8 cellular contexts compared by ENCODE assay signal in the genomic region with DNA sequence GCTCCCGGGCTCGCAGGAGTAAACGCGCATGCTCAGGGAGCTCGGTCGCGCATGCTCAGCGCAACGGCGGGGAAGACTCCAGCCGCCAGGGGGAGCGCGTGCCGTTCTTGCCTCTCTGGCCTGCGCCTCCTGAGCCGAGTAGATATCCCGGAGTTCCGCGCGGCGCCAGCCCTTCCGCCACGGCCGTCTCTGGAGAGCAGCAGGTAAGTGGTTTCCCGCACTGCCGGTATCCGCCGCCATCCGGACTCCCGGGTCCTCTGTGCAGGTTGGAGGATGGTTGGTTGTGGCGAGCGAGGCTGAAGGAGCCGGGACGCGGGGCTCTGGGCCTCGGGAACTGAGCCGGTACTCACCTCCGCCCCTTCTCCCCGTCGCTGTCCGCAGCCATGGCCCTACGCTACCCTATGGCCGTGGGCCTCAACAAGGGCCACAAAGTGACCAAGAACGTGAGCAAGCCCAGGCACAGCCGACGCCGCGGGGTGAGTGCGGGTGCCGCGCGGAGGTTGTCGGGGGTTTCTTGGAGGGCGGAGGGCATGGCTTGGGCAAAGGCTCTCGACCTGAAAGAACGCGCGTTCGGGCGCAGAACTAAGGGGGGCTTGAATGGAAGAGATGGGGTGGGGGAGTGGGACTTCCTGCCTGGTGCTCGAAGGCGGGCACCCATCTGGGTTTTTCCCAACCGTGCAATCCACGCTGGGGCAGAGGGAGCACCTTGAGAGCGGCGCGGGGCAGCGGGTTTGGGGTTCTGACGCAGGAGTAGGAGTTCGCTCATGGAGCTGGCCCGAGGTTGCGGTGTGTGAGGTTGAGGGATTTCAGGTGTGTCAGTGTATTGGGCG. TPM values are rescaled to one million over a fixed set of nuclear protein-coding genes. Genes with fewer than 3 reads are reported as not detected.
DNase-seq lines count a peak whose midpoint lies in the region; ATAC-seq and TF ChIP-seq lines count a peak whose summit lies in the region.

Gene RPL36, plus strand, starts transcription at position 171 of the 830 bp plus-strand sequence. Its CDS starts 213 bp downstream, at position 384.

- H3K4me3 ChIP-seq in AG10803 (ENCODE audit: low read length) (peak within 1 kb of the TSS; percentile 93), left lung (peak within 1 kb of the TSS; percentile 49 to 60)

- ATAC-seq in GM19043 (IDR thresholded peaks at IDR 0.05; ENCODE audit: low read depth, unreplicated experiment) = peak; percentile 48
- ATAC-seq in HG03521 (IDR thresholded peaks at IDR 0.05; ENCODE audit: unreplicated experiment) = peak; percentile 33
- peak; percentile 72 for ATAC-seq in left lung

- TF ChIP-seq CTCF in AG10803 (conservative IDR thresholded peaks at IDR 0.05; ENCODE audit: low read length) (peak; percentile 78), left lung (IDR thresholded peaks at IDR 0.05) (peak; percentile 95 to 99)

- no peaks in the 10 kb centered on the region for H3K27me3 ChIP-seq in left lung

- H3K9me3 ChIP-seq in left lung = no peaks in the 10 kb centered on the region

- H3K4me1 ChIP-seq in left lung = peaks cover 10 to 44% of the 10 kb centered on the region in 2 donors

- peak within 1 kb of the TSS; percentile 77 to 89 for H3K27ac ChIP-seq in left lung

- DNase-seq in AG10803 (ENCODE audit: low read depth) (peak; percentile 94), NCI-H748 treated with DMSO at 0.1 percent for 48 hours (lab: John Stamatoyannopoulos, UW) (peak; percentile 71), dermis blood vessel endothelial cell (peak; percentile 98), left lung (peak; percentile 97 to 100)
- peak; percentile 98 to 99 for DNase-seq in activated CD4-positive, alpha-beta T cell treated with anti-CD3 and anti-CD28 coated beads, Interleukin-2, amount 50 U/mL, for 4 hours
- peak; percentile 99 to 100 for DNase-seq in stimulated activated CD4-positive, alpha-beta T cell treated with anti-CD3 and anti-CD28 coated beads, Interleukin-2, amount 100 ng/mL, for 48 hours

- intact Hi-C loops in left lung (cut with DNase I) = no loop called here

- H3K36me3 ChIP-seq in left lung = peaks cover 0 to 39% of the 10 kb centered on the region in 2 donors

RNA-seq across cellular contexts. Expression of gene RPL36, which starts in this region (rescaled TPM):
- total RNA-seq in dermis blood vessel endothelial cell = 379 and 554 TPM in 2 replicates
- total RNA-seq in left lung = 100 to 1,000 TPM; 606 to 680 TPM

Comparison
In these comparisons a context has a peak if more than half of its experiments do, and no peak if none do; other contexts are left out.
1. Peak in every context shown above with its lines: DNase-seq, ATAC-seq, H3K4me3 ChIP-seq and H3K27ac ChIP-seq.